In the genomic region with DNA sequence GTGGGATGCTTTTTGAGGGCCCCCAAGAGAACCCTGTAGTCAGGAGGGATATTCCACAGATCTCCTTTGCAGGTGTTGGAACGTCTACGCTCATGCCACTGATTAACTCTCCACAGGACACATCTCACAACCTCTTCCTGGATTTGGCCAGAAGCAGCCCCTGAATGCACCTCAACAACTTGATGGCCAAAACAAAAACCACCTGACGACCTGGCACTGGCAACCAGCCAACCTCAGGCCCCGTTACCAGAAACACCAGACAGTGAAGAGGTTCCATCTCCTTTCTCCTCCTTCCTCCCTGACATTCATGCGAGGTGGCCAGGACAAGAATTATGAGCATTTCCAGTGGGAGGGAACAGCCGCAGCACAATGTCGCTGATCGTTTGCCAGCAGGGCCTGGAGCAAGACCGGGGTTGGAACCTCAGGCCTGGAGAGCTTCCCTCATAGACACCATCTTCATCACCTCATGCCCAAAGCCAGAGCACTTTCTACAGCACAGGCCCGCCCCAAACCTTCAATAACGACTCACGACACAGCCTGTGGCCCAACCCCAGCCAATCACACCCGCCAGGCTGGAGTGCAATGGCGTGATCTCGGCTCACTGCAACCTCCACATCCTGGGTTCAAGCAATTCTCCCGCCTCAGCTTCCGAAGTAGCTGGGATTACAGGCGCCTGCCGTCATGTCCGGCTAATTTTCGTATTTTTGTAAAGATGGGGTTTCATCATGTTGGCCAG, we compare ENCODE assay signal across 13 cellular contexts. TPM values are rescaled to one million over a fixed set of nuclear protein-coding genes. Genes with fewer than 3 reads are reported as not detected.
A peak's percentile ranks its signal among the peaks of the same experiment; 100 is the strongest.
DNase-seq lines count a peak whose midpoint lies in the region; ATAC-seq and TF ChIP-seq lines count a peak whose summit lies in the region.
"Had no signal": no experiment of that assay in that cellular context is flagged by ENCODE, and none has a peak within 500 bp of the region (broad histone marks: within the 10 kb centered on the region; RNA-seq: fewer than 3 reads in every experiment).

No MANE protein-coding gene starts in this region.

- peaks cover 85% of the 10 kb centered on the region for H3K79me2 ChIP-seq in GM23338 (replicated peaks; ENCODE audit: insufficient read depth)

- H3K27me3 ChIP-seq in CD8-positive, alpha-beta T cell (ENCODE audit: insufficient read depth, low read length) = no peaks in the 10 kb centered on the region
- H3K27me3 ChIP-seq in GM23338 (ENCODE audit: insufficient read depth) (no peaks in the 10 kb centered on the region), lower lobe of right lung (ENCODE audit: low read depth) (no peaks in the 10 kb centered on the region)
- H3K27me3 ChIP-seq: colonic mucosa, pancreas had no signal

- peak overlapping the region; percentile 58 for H3K4me3 Mint-ChIP-seq in CD8-positive, alpha-beta T cell
- H3K4me3 Mint-ChIP-seq in GM23338 = no peak overlapping the region; the same call in 2 of the 3 replicates
- H3K4me3 Mint-ChIP-seq in T-helper 17 cell = peak overlapping the region; percentile 66

- H3K36me3 ChIP-seq in CD8-positive, alpha-beta T cell (ENCODE audit: insufficient read depth, low read length) = no peaks in the 10 kb centered on the region
- H3K36me3 ChIP-seq in GM23338 (ENCODE audit: insufficient read depth) (no peaks in the 10 kb centered on the region), lower lobe of right lung (no peaks in the 10 kb centered on the region)
- H3K36me3 ChIP-seq: colonic mucosa, pancreas had no signal

- 0 out of 2 replicates have a peak, but pooled peaks cover 3% of the 10 kb centered on the region for H3F3A ChIP-seq in GM23338 (replicated peaks; ENCODE audit: low read depth)

- TF ChIP-seq CTCF in CD8-positive, alpha-beta T cell (IDR thresholded peaks at IDR 0.05) = no peak
- no peak for TF ChIP-seq CTCF in GM23338 (conservative IDR thresholded peaks at IDR 0.05; ENCODE audit: low read depth in 2 of 2)
- no peak for TF ChIP-seq CTCF in lower lobe of right lung (IDR thresholded peaks at IDR 0.05)

- DNase-seq in CD8-positive, alpha-beta T cell = no peak
- DNase-seq in GM23338 (ENCODE audit: low spot score) (no peak), T-helper 17 cell (no peak), lower lobe of right lung (no peak), globus pallidus (ENCODE audit: low spot score) (no peak), GM03348 (ENCODE audit: low spot score) (no peak)
- no peak for DNase-seq in stimulated activated CD8-positive, alpha-beta memory T cell treated with anti-CD3 and anti-CD28 coated beads, Interleukin-4, amount 100 ng/mL, for 48 hours
- DNase-seq: colonic mucosa, foreskin melanocyte, KG1, left cardiac atrium had no signal

- no peaks in the 10 kb centered on the region for H3K27me3 Mint-ChIP-seq in CD8-positive, alpha-beta T cell (ENCODE audit: low read depth)
- H3K27me3 Mint-ChIP-seq in GM23338 (ENCODE audit: insufficient read depth, low read depth, poor library complexity) = peaks cover 11% of the 10 kb centered on the region
- no peaks in the 10 kb centered on the region for H3K27me3 Mint-ChIP-seq in T-helper 17 cell

- no peak overlapping the region for H2AFZ ChIP-seq in GM23338

- H3K4me3 ChIP-seq in CD8-positive, alpha-beta T cell (ENCODE audit: low read depth, low read length) = no peak overlapping the region
- no peak overlapping the region for H3K4me3 ChIP-seq in GM23338
- H3K4me3 ChIP-seq in lower lobe of right lung = no peak overlapping the region
- H3K4me3 ChIP-seq: colonic mucosa, pancreas had no signal

- no peak for ATAC-seq in CD8-positive, alpha-beta T cell
- ATAC-seq in GM23338 (no peak), T-helper 17 cell (no peak), lower lobe of right lung (no peak), GM21360 (IDR thresholded peaks at IDR 0.05; ENCODE audit: unreplicated experiment) (no peak)
- ATAC-seq: left cardiac atrium had no signal

- H4K20me1 ChIP-seq in GM23338 (replicated peaks; ENCODE audit: insufficient read depth) = peaks cover 21% of the 10 kb centered on the region

- H3K4me1 ChIP-seq in CD8-positive, alpha-beta T cell (ENCODE audit: insufficient read depth, low read length) = peaks cover 99% of the 10 kb centered on the region
- peaks cover 15% of the 10 kb centered on the region; the same call in 1 of the 2 replicates for H3K4me1 ChIP-seq in GM23338 (ENCODE audit: insufficient read depth)
- H3K4me1 ChIP-seq in lower lobe of right lung = peaks cover 90% of the 10 kb centered on the region

- H3K9me3 ChIP-seq in CD8-positive, alpha-beta T cell (ENCODE audit: low read length) = no peaks in the 10 kb centered on the region
- no peaks in the 10 kb centered on the region for H3K9me3 ChIP-seq in T-helper 17 cell (ENCODE audit: control insufficient read depth, low read length, poor library complexity, severe bottlenecking)
- no peaks in the 10 kb centered on the region for H3K9me3 ChIP-seq in lower lobe of right lung
- H3K9me3 ChIP-seq: colonic mucosa, pancreas had no signal

- intact Hi-C loops in CD8-positive, alpha-beta T cell (cut with DNase I, micrococcal nuclease) = no loop called here
- intact Hi-C loops in lower lobe of right lung (cut with DNase I) = no loop called here

- peak overlapping the region; percentile 93 for H3K27ac Mint-ChIP-seq in CD8-positive, alpha-beta T cell
- H3K27ac Mint-ChIP-seq in GM23338 = peak overlapping the region; percentile 90
- H3K27ac Mint-ChIP-seq in T-helper 17 cell = peak overlapping the region; percentile 100

- no peak overlapping the region for H3K4me2 ChIP-seq in GM23338

- no peaks in the 10 kb centered on the region for H3K9me2 ChIP-seq in GM23338 (ENCODE audit: insufficient read depth)

- POLR2A ChIA-PET in CD8-positive, alpha-beta T cell (lab: Charles Lee) = interaction anchor here (1.4 to 2.2 kb wide), 2 partner anchors 9 kb away, joined by 4 to 8 read pairs; no protein-coding TSS in a partner anchor

- no peak overlapping the region for H3K27ac ChIP-seq in CD8-positive, alpha-beta T cell (ENCODE audit: low read depth, low read length)
- H3K27ac ChIP-seq in GM23338 (ENCODE audit: low read depth) (no peak overlapping the region), lower lobe of right lung (peak overlapping the region; percentile 81)
- H3K27ac ChIP-seq: colonic mucosa had no signal

- H3K36me3 Mint-ChIP-seq in CD8-positive, alpha-beta T cell = peaks cover 11% of the 10 kb centered on the region
- H3K36me3 Mint-ChIP-seq in GM23338 (ENCODE audit: low read depth) (no peaks in the 10 kb centered on the region), T-helper 17 cell (ENCODE audit: low read depth) (no peaks in the 10 kb centered on the region)

- no peaks in the 10 kb centered on the region for H3K9me3 Mint-ChIP-seq in CD8-positive, alpha-beta T cell
- H3K9me3 Mint-ChIP-seq in GM23338 = no peaks in the 10 kb centered on the region

- CTCF ChIA-PET in CD8-positive, alpha-beta T cell (lab: Charles Lee) = interaction anchor here (1.0 to 16.1 kb wide), 3 partner anchors 13 to 44 kb away, joined by 3 to 120 read pairs (median 5); no protein-coding TSS in a partner anchor

- peaks cover 95% of the 10 kb centered on the region for H3K4me1 Mint-ChIP-seq in CD8-positive, alpha-beta T cell (ENCODE audit: low read depth)
- H3K4me1 Mint-ChIP-seq in GM23338 (peaks cover 52% of the 10 kb centered on the region), T-helper 17 cell (peaks cover 64% of the 10 kb centered on the region)

TF ChIP-seq in GM23338, 12 proteins besides CTCF, POLR2A, EP300 and RAD21 (continues in another document):
- TF ChIP-seq ZNF331 (CRISPR knock-in tag; IDR thresholded peaks at IDR 0.05; ENCODE audit: low read depth) = no peak
- TF ChIP-seq ZNF114 (CRISPR knock-in tag; IDR thresholded peaks at IDR 0.05) = no peak
- TF ChIP-seq EZH2phosphoT487 (IDR thresholded peaks at IDR 0.05; ENCODE audit: unreplicated experiment) = no peak
- no peak for TF ChIP-seq CREB1 (CRISPR knock-in tag; IDR thresholded peaks at IDR 0.05; ENCODE audit: low read depth)
- TF ChIP-seq POLR2AphosphoS5 (IDR thresholded peaks at IDR 0.05; ENCODE audit: low read depth) = no peak

RNA-seq across cellular contexts. Expression of a gene that starts 48.8 kb away (rescaled TPM):
- total RNA-seq in CD8-positive, alpha-beta T cell = 100 to 1,000 TPM; 266 to 273 TPM
- 42.1 and 60.7 TPM in 2 replicates for total RNA-seq in GM23338 (2014; rRNA removed; shearing (Covaris generic))
- polyA plus RNA-seq in GM23338 (2016; fragmentation: Nextera tagmentation; extraction: Ambion mirVana) = 20.8 and 23.6 TPM in 2 replicates
- total RNA-seq in T-helper 17 cell (100 to 1,000 TPM; 333 to 339 TPM), lower lobe of right lung (45.8 TPM)
